In the genomic region with DNA sequence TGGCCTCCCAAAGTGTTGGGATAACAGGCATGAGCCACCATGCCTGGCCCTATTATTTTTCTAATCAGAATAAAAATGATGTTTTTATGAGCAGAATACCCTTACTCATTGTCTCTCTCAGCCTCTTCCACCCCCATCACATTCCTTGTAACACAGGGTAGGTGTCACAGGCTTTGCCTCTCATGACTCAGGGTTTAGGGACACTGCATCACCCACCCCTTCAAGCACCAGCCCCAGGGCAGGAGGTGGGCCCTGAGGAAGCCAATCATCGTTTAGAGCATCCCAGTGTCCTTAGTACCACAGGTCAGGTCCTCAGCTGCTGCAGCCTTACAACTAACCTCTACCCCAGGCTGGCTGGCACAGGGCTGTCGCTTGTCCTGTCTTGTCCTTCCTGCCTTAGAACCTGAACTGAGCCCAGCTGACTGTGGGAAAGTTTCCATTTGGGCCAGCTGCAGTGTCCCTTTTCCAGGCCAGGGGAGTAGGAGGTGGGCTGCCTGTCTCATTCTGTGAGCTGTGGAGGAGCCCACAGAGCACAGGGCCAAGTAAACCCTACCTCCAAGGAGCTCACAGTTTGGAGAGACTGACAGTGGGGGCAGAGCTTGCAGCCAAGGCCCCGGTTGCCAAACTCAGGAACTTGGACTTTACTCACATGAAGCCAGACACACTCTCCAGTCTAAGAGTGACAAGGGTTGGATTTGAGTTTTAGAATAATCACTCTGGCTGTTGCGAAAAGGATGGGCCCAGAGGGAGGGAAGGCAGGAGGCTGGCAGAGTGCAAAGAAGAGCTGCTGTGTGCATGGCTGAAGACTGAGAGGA, we compare ENCODE assay signal across 1 cellular context.
TF ChIP-seq lines count a peak whose summit lies in the region.

No MANE protein-coding gene starts in this region.

TF ChIP-seq in HepG2, 621 proteins besides CTCF, POLR2A, EP300 and RAD21 (continued from another document and continues in another):
- TF ChIP-seq, protein P1, sequence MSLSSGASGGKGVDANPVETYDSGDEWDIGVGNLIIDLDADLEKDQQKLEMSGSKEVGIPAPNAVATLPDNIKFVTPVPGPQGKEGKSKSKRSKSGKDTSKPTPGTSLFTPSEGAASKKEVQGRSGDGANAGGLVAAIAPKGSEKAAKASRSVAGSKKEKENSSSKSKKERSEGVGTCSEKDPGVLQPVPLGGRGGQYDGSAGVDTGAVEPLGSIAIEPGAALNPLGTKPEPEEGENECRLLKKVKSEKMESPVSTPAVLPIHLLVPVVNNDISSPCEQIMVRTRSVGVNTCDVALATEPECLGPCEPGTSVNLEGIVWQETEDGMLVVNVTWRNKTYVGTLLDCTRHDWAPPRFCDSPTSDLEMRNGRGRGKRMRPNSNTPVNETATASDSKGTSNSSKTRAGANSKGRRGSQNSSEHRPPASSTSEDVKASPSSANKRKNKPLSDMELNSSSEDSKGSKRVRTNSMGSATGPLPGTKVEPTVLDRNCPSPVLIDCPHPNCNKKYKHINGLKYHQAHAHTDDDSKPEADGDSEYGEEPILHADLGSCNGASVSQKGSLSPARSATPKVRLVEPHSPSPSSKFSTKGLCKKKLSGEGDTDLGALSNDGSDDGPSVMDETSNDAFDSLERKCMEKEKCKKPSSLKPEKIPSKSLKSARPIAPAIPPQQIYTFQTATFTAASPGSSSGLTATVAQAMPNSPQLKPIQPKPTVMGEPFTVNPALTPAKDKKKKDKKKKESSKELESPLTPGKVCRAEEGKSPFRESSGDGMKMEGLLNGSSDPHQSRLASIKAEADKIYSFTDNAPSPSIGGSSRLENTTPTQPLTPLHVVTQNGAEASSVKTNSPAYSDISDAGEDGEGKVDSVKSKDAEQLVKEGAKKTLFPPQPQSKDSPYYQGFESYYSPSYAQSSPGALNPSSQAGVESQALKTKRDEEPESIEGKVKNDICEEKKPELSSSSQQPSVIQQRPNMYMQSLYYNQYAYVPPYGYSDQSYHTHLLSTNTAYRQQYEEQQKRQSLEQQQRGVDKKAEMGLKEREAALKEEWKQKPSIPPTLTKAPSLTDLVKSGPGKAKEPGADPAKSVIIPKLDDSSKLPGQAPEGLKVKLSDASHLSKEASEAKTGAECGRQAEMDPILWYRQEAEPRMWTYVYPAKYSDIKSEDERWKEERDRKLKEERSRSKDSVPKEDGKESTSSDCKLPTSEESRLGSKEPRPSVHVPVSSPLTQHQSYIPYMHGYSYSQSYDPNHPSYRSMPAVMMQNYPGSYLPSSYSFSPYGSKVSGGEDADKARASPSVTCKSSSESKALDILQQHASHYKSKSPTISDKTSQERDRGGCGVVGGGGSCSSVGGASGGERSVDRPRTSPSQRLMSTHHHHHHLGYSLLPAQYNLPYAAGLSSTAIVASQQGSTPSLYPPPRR (CRISPR knock-in tag; IDR thresholded peaks at IDR 0.05; ENCODE audit: borderline replicate concordance) = peak; percentile 33; the same call in 1 of the 2 replicates
- TF ChIP-seq SKI (IDR thresholded peaks at IDR 0.05; ENCODE audit: partially characterized antibody) = peak; percentile 62
- TF ChIP-seq, protein P2, sequence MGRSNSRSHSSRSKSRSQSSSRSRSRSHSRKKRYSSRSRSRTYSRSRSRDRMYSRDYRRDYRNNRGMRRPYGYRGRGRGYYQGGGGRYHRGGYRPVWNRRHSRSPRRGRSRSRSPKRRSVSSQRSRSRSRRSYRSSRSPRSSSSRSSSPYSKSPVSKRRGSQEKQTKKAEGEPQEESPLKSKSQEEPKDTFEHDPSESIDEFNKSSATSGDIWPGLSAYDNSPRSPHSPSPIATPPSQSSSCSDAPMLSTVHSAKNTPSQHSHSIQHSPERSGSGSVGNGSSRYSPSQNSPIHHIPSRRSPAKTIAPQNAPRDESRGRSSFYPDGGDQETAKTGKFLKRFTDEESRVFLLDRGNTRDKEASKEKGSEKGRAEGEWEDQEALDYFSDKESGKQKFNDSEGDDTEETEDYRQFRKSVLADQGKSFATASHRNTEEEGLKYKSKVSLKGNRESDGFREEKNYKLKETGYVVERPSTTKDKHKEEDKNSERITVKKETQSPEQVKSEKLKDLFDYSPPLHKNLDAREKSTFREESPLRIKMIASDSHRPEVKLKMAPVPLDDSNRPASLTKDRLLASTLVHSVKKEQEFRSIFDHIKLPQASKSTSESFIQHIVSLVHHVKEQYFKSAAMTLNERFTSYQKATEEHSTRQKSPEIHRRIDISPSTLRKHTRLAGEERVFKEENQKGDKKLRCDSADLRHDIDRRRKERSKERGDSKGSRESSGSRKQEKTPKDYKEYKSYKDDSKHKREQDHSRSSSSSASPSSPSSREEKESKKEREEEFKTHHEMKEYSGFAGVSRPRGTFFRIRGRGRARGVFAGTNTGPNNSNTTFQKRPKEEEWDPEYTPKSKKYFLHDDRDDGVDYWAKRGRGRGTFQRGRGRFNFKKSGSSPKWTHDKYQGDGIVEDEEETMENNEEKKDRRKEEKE (IDR thresholded peaks at IDR 0.05) = no peak
- TF ChIP-seq ZNF34 (CRISPR knock-in tag; IDR thresholded peaks at IDR 0.05; ENCODE audit: borderline replicate concordance) = no peak
- no peak for TF ChIP-seq XBP1 (CRISPR knock-in tag; IDR thresholded peaks at IDR 0.05)
- TF ChIP-seq ZNF431 (CRISPR knock-in tag; IDR thresholded peaks at IDR 0.05; ENCODE audit: borderline replicate concordance, low read depth) = no peak
- TF ChIP-seq, protein P3, sequence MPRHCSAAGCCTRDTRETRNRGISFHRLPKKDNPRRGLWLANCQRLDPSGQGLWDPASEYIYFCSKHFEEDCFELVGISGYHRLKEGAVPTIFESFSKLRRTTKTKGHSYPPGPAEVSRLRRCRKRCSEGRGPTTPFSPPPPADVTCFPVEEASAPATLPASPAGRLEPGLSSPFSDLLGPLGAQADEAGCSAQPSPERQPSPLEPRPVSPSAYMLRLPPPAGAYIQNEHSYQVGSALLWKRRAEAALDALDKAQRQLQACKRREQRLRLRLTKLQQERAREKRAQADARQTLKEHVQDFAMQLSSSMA (CRISPR knock-in tag; IDR thresholded peaks at IDR 0.05) = no peak
- TF ChIP-seq, protein P4, sequence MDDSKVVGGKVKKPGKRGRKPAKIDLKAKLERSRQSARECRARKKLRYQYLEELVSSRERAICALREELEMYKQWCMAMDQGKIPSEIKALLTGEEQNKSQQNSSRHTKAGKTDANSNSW (CRISPR knock-in tag; IDR thresholded peaks at IDR 0.05; ENCODE audit: borderline replicate concordance) = no peak
- TF ChIP-seq, protein P5, sequence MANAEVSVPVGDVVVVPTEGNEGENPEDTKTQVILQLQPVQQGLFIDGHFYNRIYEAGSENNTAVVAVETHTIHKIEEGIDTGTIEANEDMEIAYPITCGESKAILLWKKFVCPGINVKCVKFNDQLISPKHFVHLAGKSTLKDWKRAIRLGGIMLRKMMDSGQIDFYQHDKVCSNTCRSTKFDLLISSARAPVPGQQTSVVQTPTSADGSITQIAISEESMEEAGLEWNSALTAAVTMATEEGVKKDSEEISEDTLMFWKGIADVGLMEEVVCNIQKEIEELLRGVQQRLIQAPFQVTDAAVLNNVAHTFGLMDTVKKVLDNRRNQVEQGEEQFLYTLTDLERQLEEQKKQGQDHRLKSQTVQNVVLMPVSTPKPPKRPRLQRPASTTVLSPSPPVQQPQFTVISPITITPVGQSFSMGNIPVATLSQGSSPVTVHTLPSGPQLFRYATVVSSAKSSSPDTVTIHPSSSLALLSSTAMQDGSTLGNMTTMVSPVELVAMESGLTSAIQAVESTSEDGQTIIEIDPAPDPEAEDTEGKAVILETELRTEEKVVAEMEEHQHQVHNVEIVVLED (CRISPR knock-in tag; IDR thresholded peaks at IDR 0.05; ENCODE audit: borderline replicate concordance) = no peak; the same call in 1 of the 2 replicates
- peak; percentile 54; the same call in 1 of the 2 replicates for TF ChIP-seq JUND (CRISPR knock-in tag; IDR thresholded peaks at IDR 0.05)
- TF ChIP-seq, protein P6, sequence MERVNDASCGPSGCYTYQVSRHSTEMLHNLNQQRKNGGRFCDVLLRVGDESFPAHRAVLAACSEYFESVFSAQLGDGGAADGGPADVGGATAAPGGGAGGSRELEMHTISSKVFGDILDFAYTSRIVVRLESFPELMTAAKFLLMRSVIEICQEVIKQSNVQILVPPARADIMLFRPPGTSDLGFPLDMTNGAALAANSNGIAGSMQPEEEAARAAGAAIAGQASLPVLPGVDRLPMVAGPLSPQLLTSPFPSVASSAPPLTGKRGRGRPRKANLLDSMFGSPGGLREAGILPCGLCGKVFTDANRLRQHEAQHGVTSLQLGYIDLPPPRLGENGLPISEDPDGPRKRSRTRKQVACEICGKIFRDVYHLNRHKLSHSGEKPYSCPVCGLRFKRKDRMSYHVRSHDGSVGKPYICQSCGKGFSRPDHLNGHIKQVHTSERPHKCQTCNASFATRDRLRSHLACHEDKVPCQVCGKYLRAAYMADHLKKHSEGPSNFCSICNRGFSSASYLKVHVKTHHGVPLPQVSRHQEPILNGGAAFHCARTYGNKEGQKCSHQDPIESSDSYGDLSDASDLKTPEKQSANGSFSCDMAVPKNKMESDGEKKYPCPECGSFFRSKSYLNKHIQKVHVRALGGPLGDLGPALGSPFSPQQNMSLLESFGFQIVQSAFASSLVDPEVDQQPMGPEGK (CRISPR knock-in tag; IDR thresholded peaks at IDR 0.05) = peak; percentile 52; the same call in 1 of the 2 replicates
- no peak for TF ChIP-seq ZNF468 (CRISPR knock-in tag; IDR thresholded peaks at IDR 0.05)
- no peak for TF ChIP-seq TAF1 (CRISPR knock-in tag; IDR thresholded peaks at IDR 0.05)
- TF ChIP-seq TARDBP (CRISPR knock-in tag; IDR thresholded peaks at IDR 0.05) = no peak
- 0 out of 2 replicates have a peak, but pooled peaks have one; percentile 43 for TF ChIP-seq SSRP1 (CRISPR knock-in tag; IDR thresholded peaks at IDR 0.05)
- no peak for TF ChIP-seq NKX3-1 (CRISPR knock-in tag; IDR thresholded peaks at IDR 0.05)
- TF ChIP-seq, protein P7, sequence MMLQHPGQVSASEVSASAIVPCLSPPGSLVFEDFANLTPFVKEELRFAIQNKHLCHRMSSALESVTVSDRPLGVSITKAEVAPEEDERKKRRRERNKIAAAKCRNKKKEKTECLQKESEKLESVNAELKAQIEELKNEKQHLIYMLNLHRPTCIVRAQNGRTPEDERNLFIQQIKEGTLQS (CRISPR knock-in tag; IDR thresholded peaks at IDR 0.05) = no peak
- TF ChIP-seq ARHGAP35 (CRISPR knock-in tag; IDR thresholded peaks at IDR 0.05; ENCODE audit: borderline replicate concordance) = no peak
- TF ChIP-seq STAT5B (CRISPR knock-in tag; IDR thresholded peaks at IDR 0.05) = no peak
- TF ChIP-seq REL (CRISPR knock-in tag; conservative IDR thresholded peaks at IDR 0.05) = no peak
- TF ChIP-seq, protein P8, sequence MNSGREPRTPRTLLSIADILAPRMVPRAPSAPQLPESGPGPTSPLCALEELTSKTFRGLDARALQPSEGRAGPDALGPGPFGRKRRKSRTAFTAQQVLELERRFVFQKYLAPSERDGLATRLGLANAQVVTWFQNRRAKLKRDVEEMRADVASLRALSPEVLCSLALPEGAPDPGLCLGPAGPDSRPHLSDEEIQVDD (CRISPR knock-in tag; IDR thresholded peaks at IDR 0.05; ENCODE audit: borderline replicate concordance) = no peak
- no peak for TF ChIP-seq JDP2 (CRISPR knock-in tag; IDR thresholded peaks at IDR 0.05; ENCODE audit: borderline replicate concordance)
- no peak for TF ChIP-seq ZKSCAN8 (CRISPR knock-in tag; IDR thresholded peaks at IDR 0.05; ENCODE audit: borderline replicate concordance)
- TF ChIP-seq ZNF678 (CRISPR knock-in tag; IDR thresholded peaks at IDR 0.05) = no peak
- TF ChIP-seq, protein P9, sequence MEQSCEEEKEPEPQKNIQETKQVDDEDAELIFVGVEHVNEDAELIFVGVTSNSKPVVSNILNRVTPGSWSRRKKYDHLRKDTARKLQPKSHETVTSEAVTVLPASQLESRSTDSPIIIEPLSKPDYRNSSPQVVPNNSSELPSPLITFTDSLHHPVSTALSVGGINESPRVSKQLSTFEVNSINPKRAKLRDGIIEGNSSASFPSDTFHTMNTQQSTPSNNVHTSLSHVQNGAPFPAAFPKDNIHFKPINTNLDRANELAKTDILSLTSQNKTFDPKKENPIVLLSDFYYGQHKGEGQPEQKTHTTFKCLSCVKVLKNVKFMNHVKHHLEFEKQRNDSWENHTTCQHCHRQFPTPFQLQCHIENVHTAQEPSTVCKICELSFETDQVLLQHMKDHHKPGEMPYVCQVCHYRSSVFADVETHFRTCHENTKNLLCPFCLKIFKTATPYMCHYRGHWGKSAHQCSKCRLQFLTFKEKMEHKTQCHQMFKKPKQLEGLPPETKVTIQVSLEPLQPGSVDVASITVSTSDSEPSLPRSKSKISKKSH (CRISPR knock-in tag; IDR thresholded peaks at IDR 0.05; ENCODE audit: borderline replicate concordance) = peak; percentile 56; the same call in 1 of the 2 replicates
- TF ChIP-seq GFI1 (CRISPR knock-in tag; IDR thresholded peaks at IDR 0.05; ENCODE audit: borderline replicate concordance) = peak; percentile 76
- no peak for TF ChIP-seq NAIF1 (CRISPR knock-in tag; IDR thresholded peaks at IDR 0.05; ENCODE audit: borderline replicate concordance)
- TF ChIP-seq, protein P10, sequence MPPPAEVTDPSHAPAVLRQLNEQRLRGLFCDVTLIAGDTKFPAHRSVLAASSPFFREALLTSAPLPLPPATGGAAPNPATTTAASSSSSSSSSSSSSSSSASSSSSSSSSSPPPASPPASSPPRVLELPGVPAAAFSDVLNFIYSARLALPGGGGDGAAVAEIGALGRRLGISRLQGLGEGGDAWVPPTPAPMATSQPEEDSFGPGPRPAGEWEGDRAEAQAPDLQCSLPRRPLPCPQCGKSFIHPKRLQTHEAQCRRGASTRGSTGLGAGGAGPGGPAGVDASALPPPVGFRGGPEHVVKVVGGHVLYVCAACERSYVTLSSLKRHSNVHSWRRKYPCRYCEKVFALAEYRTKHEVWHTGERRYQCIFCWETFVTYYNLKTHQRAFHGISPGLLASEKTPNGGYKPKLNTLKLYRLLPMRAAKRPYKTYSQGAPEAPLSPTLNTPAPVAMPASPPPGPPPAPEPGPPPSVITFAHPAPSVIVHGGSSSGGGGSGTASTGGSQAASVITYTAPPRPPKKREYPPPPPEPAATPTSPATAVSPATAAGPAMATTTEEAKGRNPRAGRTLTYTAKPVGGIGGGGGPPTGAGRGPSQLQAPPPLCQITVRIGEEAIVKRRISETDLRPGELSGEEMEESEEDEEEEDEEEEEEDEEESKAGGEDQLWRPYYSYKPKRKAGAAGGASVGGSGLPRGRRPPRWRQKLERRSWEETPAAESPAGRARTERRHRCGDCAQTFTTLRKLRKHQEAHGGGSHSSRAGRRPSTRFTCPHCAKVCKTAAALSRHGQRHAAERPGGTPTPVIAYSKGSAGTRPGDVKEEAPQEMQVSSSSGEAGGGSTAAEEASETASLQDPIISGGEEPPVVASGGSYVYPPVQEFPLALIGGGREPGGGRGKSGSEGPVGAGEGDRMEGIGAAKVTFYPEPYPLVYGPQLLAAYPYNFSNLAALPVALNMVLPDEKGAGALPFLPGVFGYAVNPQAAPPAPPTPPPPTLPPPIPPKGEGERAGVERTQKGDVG (CRISPR knock-in tag; IDR thresholded peaks at IDR 0.05; ENCODE audit: borderline replicate concordance) = no peak
- no peak for TF ChIP-seq KMT2B (CRISPR knock-in tag; IDR thresholded peaks at IDR 0.05)
- no peak for TF ChIP-seq RAD51 (IDR thresholded peaks at IDR 0.05; ENCODE audit: borderline replicate concordance)
- no peak for TF ChIP-seq ZNF33B (CRISPR knock-in tag; IDR thresholded peaks at IDR 0.05)
- no peak for TF ChIP-seq ZNF326 (CRISPR knock-in tag; IDR thresholded peaks at IDR 0.05; ENCODE audit: borderline replicate concordance)
- TF ChIP-seq CHCHD3 (CRISPR knock-in tag; IDR thresholded peaks at IDR 0.05) = no peak
- TF ChIP-seq NCOA2 (CRISPR knock-in tag; IDR thresholded peaks at IDR 0.05) = peak; percentile 36; the same call in 1 of the 2 replicates
- TF ChIP-seq NR2C2 (CRISPR knock-in tag; IDR thresholded peaks at IDR 0.05; ENCODE audit: borderline replicate concordance) = 0 out of 2 replicates have a peak, but pooled peaks have one; percentile 25
